8 cellular contexts compared by ENCODE assay signal in the genomic region with DNA sequence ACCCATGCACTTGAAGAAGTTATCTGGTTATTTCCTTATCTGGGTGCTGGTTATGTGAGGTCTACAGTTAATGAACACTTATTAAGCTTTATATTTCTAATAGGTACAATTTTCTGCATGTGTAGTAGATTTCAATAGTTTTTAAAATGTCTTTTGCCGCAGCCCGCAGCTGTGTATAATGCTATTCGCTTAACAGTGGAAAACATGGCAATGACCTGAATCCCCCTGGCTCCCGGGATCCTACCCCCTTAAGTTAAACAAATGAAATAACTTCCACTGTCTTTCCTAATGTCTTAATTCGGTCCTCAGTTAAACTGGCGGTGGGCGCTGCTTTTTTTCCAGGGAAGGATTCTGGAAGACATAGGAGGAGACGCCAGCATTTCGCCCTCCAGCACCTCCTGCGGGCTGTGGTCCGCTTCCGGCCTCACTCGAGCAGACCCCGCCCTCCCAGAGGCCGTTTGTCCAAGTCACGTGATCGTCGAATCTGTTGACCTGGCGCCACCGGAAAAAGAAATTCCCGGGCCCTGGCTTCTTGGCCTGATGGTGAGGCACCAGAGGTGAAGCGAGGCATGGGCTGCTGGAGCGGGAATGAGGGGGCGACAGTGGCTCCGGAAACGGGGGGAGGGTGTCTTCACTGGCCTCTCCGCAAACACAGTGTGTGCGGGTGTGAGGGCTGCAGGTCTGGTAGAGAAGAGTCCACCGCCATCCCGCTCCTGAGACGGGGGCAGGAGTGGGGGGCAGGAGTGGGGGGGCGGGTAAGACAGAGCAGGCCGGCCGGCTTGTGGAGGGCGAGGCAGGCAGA. TPM values are rescaled to one million over a fixed set of nuclear protein-coding genes. Genes with fewer than 3 reads are reported as not detected.
DNase-seq lines count a peak whose midpoint lies in the region; ATAC-seq and TF ChIP-seq lines count a peak whose summit lies in the region.

No MANE protein-coding gene starts in this region.

- POLR2A ChIA-PET in AG04450 (lab: Yijun Ruan, JAX): no interaction called here
- POLR2A ChIA-PET in activated CD8-positive, alpha-beta T cell treated with anti-CD3 and anti-CD28 coated beads, Interleukin-2, amount 10 ng/mL, durations not matched to agents 7 days and 5 days (lab: Charles Lee): interaction anchor here (0.7 kb wide), 1 partner anchor 9 kb away, joined by 3 read pairs; no protein-coding TSS in a partner anchor

- DNase-seq in AG04450 (ENCODE audit: low read depth, low spot score) (peak; percentile 55), NCI-H82 treated with DMSO at 0.1 percent for 48 hours (lab: John Stamatoyannopoulos, UW; ENCODE audit: unreplicated experiment) (peak; percentile 74), lung microvascular endothelial cell (ENCODE audit: low read depth in 2 of 2) (peak; percentile 55 to 69)
- DNase-seq in activated CD8-positive, alpha-beta T cell treated with anti-CD3 and anti-CD28 coated beads, Interleukin-2, amount 10 ng/mL, durations not matched to agents 7 days and 5 days: peak; percentile 78
- peak; percentile 31 to 53 (median 45) for DNase-seq in effector memory CD4-positive, alpha-beta T cell
- peak; percentile 39 for DNase-seq in stimulated activated CD8-positive, alpha-beta memory T cell treated with anti-CD3 and anti-CD28 coated beads, Interleukin-12 subunit alpha, Interleukin-12 subunit beta, amount 100 ng/mL, for 1 hour (ENCODE audit: low read depth)

- H3K27me3 ChIP-seq in AG04450 (ENCODE audit: control insufficient read depth, insufficient read depth, low read length): no peaks in the 10 kb centered on the region
- H3K27me3 ChIP-seq in effector memory CD4-positive, alpha-beta T cell (replicated peaks; ENCODE audit: control insufficient read depth, insufficient read depth, low read length, poor library complexity, severe bottlenecking): no peaks in the 10 kb centered on the region

- no peaks in the 10 kb centered on the region; the same call in 1 of the 2 replicates for H3K9me3 ChIP-seq in AG04450 (ENCODE audit: control insufficient read depth, insufficient read depth, low read length)
- no peaks in the 10 kb centered on the region for H3K9me3 ChIP-seq in effector memory CD4-positive, alpha-beta T cell (ENCODE audit: control insufficient read depth, low read length)

- CTCF ChIA-PET in AG04450 (lab: Charles Lee): interaction anchor here (1.4 to 1.8 kb wide), 3 partner anchors 15 to 71 kb away, joined by 3 to 7 read pairs (median 4); no protein-coding TSS in a partner anchor
- CTCF ChIA-PET in activated CD8-positive, alpha-beta T cell treated with anti-CD3 and anti-CD28 coated beads, Interleukin-2, amount 10 ng/mL, durations not matched to agents 7 days and 5 days (lab: Charles Lee): interaction anchor here (0.9 to 1.6 kb wide), 5 partner anchors 13 to 301 kb away, joined by 3 to 6 read pairs (median 3); no protein-coding TSS in a partner anchor

- no peaks in the 10 kb centered on the region for H3K36me3 Mint-ChIP-seq in activated CD8-positive, alpha-beta T cell treated with anti-CD3 and anti-CD28 coated beads, Interleukin-2, amount 10 ng/mL, durations not matched to agents 7 days and 5 days (ENCODE audit: low read depth)

- H3K4me1 Mint-ChIP-seq in activated CD8-positive, alpha-beta T cell treated with anti-CD3 and anti-CD28 coated beads, Interleukin-2, amount 10 ng/mL, durations not matched to agents 7 days and 5 days (ENCODE audit: low read depth): peaks cover 20% of the 10 kb centered on the region

- H3K4me3 ChIP-seq in AG04450 (ENCODE audit: low read depth, low read length): peak overlapping the region; percentile 67
- H3K4me3 ChIP-seq in effector memory CD4-positive, alpha-beta T cell (ENCODE audit: insufficient read depth, low read depth, low read length, poor library complexity, severe bottlenecking): peak overlapping the region; percentile 78

- H3K4me3 Mint-ChIP-seq in activated CD8-positive, alpha-beta T cell treated with anti-CD3 and anti-CD28 coated beads, Interleukin-2, amount 10 ng/mL, durations not matched to agents 7 days and 5 days: peak overlapping the region; percentile 88

- peak; percentile 41 for TF ChIP-seq CTCF in AG04450 (IDR thresholded peaks at IDR 0.05; ENCODE audit: low read depth, low read length)

- H3K36me3 ChIP-seq in effector memory CD4-positive, alpha-beta T cell (ENCODE audit: control insufficient read depth, insufficient read depth, low read length): no peaks in the 10 kb centered on the region

- H3K4me1 ChIP-seq in effector memory CD4-positive, alpha-beta T cell (ENCODE audit: control insufficient read depth, insufficient read depth, low read length, poor library complexity, severe bottlenecking): no peaks in the 10 kb centered on the region

- H3K27ac ChIP-seq in AG04450 (ENCODE audit: low read depth, low read length): no peak overlapping the region
- peak overlapping the region; percentile 47 for H3K27ac ChIP-seq in effector memory CD4-positive, alpha-beta T cell (ENCODE audit: insufficient read depth, low read length, poor library complexity, severe bottlenecking)

- H3K9me3 Mint-ChIP-seq in activated CD8-positive, alpha-beta T cell treated with anti-CD3 and anti-CD28 coated beads, Interleukin-2, amount 10 ng/mL, durations not matched to agents 7 days and 5 days (ENCODE audit: insufficient read depth): no peaks in the 10 kb centered on the region

- ATAC-seq in GM18909 (IDR thresholded peaks at IDR 0.05; ENCODE audit: poor library complexity, unreplicated experiment) (peak; percentile 65), HG03442 (IDR thresholded peaks at IDR 0.05; ENCODE audit: unreplicated experiment) (peak; percentile 71)
- peak; percentile 83 for ATAC-seq in activated CD8-positive, alpha-beta T cell treated with anti-CD3 and anti-CD28 coated beads, Interleukin-2, amount 10 ng/mL, durations not matched to agents 7 days and 5 days

- peak overlapping the region; percentile 93 for H3K27ac Mint-ChIP-seq in activated CD8-positive, alpha-beta T cell treated with anti-CD3 and anti-CD28 coated beads, Interleukin-2, amount 10 ng/mL, durations not matched to agents 7 days and 5 days

- peaks cover 3% of the 10 kb centered on the region for H3K27me3 Mint-ChIP-seq in activated CD8-positive, alpha-beta T cell treated with anti-CD3 and anti-CD28 coated beads, Interleukin-2, amount 10 ng/mL, durations not matched to agents 7 days and 5 days (ENCODE audit: low read depth)

RNA-seq across cellular contexts. Expression of gene CSPG4, which starts 45.6 kb away (rescaled TPM):
- 5.8 and 8.4 TPM in 2 replicates for polyA plus RNA-seq in AG04450 (2011; rRNA removed)
- 11.9 and 14.1 TPM in 2 replicates for polyA minus RNA-seq in AG04450 (2011; rRNA and poly(A)+ RNA removed)
- total RNA-seq in activated CD8-positive, alpha-beta T cell treated with anti-CD3 and anti-CD28 coated beads, Interleukin-2, amount 10 ng/mL, durations not matched to agents 7 days and 5 days: not detected
- under 0.01 TPM in 2 replicates for total RNA-seq in lung microvascular endothelial cell
